In the genomic region with DNA sequence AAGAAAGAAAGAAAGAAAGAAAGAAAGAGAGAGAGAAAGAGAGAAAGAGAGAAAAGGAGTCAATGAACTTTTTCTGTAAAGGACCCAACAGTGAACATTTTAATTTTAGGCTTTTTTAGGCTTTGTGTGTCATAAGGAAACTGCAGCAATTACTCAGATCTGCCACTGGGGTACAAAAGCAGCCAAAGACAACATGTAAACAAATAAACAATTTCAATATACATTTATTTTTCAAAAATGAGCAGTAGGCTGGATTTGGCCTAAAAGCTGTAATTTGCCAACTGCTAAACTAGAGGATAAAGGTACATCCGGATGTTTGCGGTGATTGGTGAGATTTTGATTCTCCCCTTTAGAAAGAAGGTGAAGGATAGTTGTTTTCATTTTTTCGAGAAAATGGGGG, we compare ENCODE assay signal across 17 cellular contexts.
"Had no signal": no experiment of that assay in that cellular context is flagged by ENCODE, and none has a peak within 500 bp of the region (broad histone marks: within the 10 kb centered on the region; RNA-seq: fewer than 3 reads in every experiment).

No MANE protein-coding gene starts in this region.

- H3K36me3 ChIP-seq: esophagus squamous epithelium, left ventricle myocardium inferior, sigmoid colon, transverse colon had no signal

- H3K27ac Mint-ChIP-seq: activated T-helper 2 cell treated with anti-CD3 and anti-CD28 coated beads, Interferon-gamma antibody, Interleukin-2, Interleukin-4, amounts not matched to agents 10 μg/mL and 5 μg/mL and 100 μg/mL, durations not matched to agents 14 hours and 24 hours and 36 hours; brain; nephron had no signal

- H3K4me1 Mint-ChIP-seq: nephron had no signal

- ATAC-seq: psoas muscle had no signal

- H3K4me3 ChIP-seq: esophagus squamous epithelium, hepatocyte, left ventricle myocardium inferior, psoas muscle, sigmoid colon, transverse colon had no signal

- H3K4me1 ChIP-seq: esophagus squamous epithelium, psoas muscle, sigmoid colon had no signal

- H3K4me3 Mint-ChIP-seq: brain, nephron had no signal

- H3K9me3 Mint-ChIP-seq: activated T-helper 2 cell treated with anti-CD3 and anti-CD28 coated beads, Interferon-gamma antibody, Interleukin-2, Interleukin-4, amounts not matched to agents 10 μg/mL and 5 μg/mL and 100 μg/mL, durations not matched to agents 14 hours and 24 hours and 36 hours; brain; nephron had no signal

- H3K9me3 ChIP-seq: esophagus squamous epithelium, left ventricle myocardium inferior, psoas muscle, sigmoid colon, transverse colon had no signal

- DNase-seq: activated naive CD4-positive, alpha-beta T cell treated with anti-CD3 and anti-CD28 coated beads, Interleukin-2, amount 50 U/mL, for 16 hours; esophagus squamous epithelium; kidney; left ventricle myocardium inferior; mesenchymal stem cell; occipital lobe; psoas muscle; sigmoid colon; stimulated activated CD4-positive, alpha-beta T cell treated with anti-CD3 and anti-CD28 coated beads, Interleukin-12 subunit alpha, Interleukin-12 subunit beta, amount 100 ng/mL, for 4 hours; stimulated activated naive CD4-positive, alpha-beta T cell; substantia nigra; T-helper 9 cell; transverse colon had no signal

- H3K27me3 ChIP-seq: esophagus squamous epithelium, hepatocyte, sigmoid colon, transverse colon had no signal

- H3K27ac ChIP-seq: esophagus squamous epithelium, hepatocyte, left ventricle myocardium inferior, psoas muscle, sigmoid colon, transverse colon had no signal

- H2AFZ ChIP-seq: hepatocyte had no signal

- H3K79me2 ChIP-seq: hepatocyte had no signal

- H3K4me2 ChIP-seq: hepatocyte had no signal

- H3K36me3 Mint-ChIP-seq: brain had no signal
